ENCODE assay signal across 17 cellular contexts in the genomic region with DNA sequence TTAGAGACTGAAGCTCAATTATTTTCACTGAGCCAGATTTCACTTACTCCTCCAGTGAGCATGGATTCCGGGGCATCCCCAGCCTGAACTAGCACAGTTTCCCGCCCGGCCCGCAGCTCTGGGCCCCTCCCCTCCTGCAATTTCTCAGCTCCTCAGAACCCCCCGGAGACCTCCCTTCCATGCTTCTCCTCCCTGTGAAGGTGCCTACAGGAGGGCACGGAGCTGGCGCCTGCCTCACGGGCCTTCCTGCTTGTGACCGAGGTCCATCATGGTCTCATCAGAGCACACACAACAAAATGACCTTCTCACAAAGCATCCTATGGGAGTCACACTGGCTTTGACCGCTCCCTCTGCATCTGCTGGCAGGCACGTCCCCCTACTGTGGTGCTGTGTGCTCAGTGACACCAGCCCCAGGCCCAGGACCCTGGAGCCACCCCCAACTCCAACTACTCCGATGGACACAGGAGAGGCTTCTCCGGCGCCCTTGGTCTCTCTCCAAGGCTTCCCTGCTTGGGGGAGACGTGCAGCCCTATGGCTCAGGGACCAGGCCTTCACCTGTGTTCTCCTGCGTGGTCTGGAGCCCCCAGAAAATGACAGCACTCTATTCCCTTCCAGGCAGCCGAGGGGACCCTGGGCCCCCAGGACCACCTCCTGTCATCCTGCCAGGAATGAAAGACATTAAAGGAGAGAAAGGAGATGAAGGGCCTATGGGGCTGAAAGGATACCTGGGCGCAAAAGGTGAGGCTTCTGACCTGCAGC.
DNase-seq lines count a peak whose midpoint lies in the region; ATAC-seq and TF ChIP-seq lines count a peak whose summit lies in the region.
"Had no signal": no experiment of that assay in that cellular context is flagged by ENCODE, and none has a peak within 500 bp of the region (broad histone marks: within the 10 kb centered on the region; RNA-seq: fewer than 3 reads in every experiment).

No MANE protein-coding gene starts in this region.

- H3K4me3 ChIP-seq in hepatocyte (no peak overlapping the region), neural progenitor cell (no peak overlapping the region), PC-9 (no peak overlapping the region), suprapubic skin (no peak overlapping the region)
- H3K4me3 ChIP-seq: BLaER1 had no signal

- no peak overlapping the region for H3K4me3 Mint-ChIP-seq in stimulated activated naive CD8-positive, alpha-beta T cell treated with anti-CD3 and anti-CD28 coated beads, Interleukin-15, amount 100 ng/mL, for 72 hours
- no peak overlapping the region for H3K4me3 Mint-ChIP-seq in neural progenitor cell
- H3K4me3 Mint-ChIP-seq: CD8-positive, alpha-beta memory T cell had no signal

- TF ChIP-seq CTCF in hepatocyte (IDR thresholded peaks at IDR 0.05; ENCODE audit: poor library complexity) (no peak), neural progenitor cell (IDR thresholded peaks at IDR 0.05) (no peak), PC-9 (conservative IDR thresholded peaks at IDR 0.05) (no peak), suprapubic skin (IDR thresholded peaks at IDR 0.05) (no peak)

- no peaks in the 10 kb centered on the region for H3K27me3 ChIP-seq in hepatocyte
- H3K27me3 ChIP-seq in neural progenitor cell: no peaks in the 10 kb centered on the region
- peaks cover 25% of the 10 kb centered on the region for H3K27me3 ChIP-seq in PC-9 (ENCODE audit: insufficient read depth, low read depth)
- no peaks in the 10 kb centered on the region for H3K27me3 ChIP-seq in suprapubic skin
- H3K27me3 ChIP-seq: BLaER1 had no signal

- H3K9ac ChIP-seq in neural progenitor cell: no peak overlapping the region
- H3K9ac ChIP-seq: BLaER1 had no signal

- POLR2A ChIA-PET in PC-9 (lab: Charles Lee; ENCODE audit: unreplicated experiment): no interaction called here

- intact Hi-C loops in PC-9 (cut with micrococcal nuclease; ENCODE audit: unreplicated experiment): no loop called here

- H3K9me3 Mint-ChIP-seq in stimulated activated naive CD8-positive, alpha-beta T cell treated with anti-CD3 and anti-CD28 coated beads, Interleukin-15, amount 100 ng/mL, for 72 hours: no peaks in the 10 kb centered on the region
- H3K9me3 Mint-ChIP-seq in neural progenitor cell: no peaks in the 10 kb centered on the region
- H3K9me3 Mint-ChIP-seq: CD8-positive, alpha-beta memory T cell had no signal

- H4K20me1 ChIP-seq in hepatocyte (ENCODE audit: insufficient read depth, poor library complexity, severe bottlenecking) (no peaks in the 10 kb centered on the region), neural progenitor cell (ENCODE audit: low read depth) (peaks cover 29% of the 10 kb centered on the region), PC-9 (ENCODE audit: insufficient read depth) (no peaks in the 10 kb centered on the region)
- H4K20me1 ChIP-seq: BLaER1 had no signal

- peaks cover 18% of the 10 kb centered on the region for H3K27me3 Mint-ChIP-seq in stimulated activated naive CD8-positive, alpha-beta T cell treated with anti-CD3 and anti-CD28 coated beads, Interleukin-15, amount 100 ng/mL, for 72 hours
- H3K27me3 Mint-ChIP-seq in neural progenitor cell (ENCODE audit: insufficient read depth, low read depth): peaks cover 5% of the 10 kb centered on the region

- no peaks in the 10 kb centered on the region for H3K4me1 Mint-ChIP-seq in stimulated activated naive CD8-positive, alpha-beta T cell treated with anti-CD3 and anti-CD28 coated beads, Interleukin-15, amount 100 ng/mL, for 72 hours
- peaks cover 14% of the 10 kb centered on the region for H3K4me1 Mint-ChIP-seq in neural progenitor cell
- H3K4me1 Mint-ChIP-seq: CD8-positive, alpha-beta memory T cell had no signal

- DNase-seq in stimulated activated naive CD8-positive, alpha-beta T cell treated with anti-CD3 and anti-CD28 coated beads, Interleukin-15, amount 100 ng/mL, for 72 hours: no peak
- no peak for DNase-seq in stimulated activated naive CD8-positive, alpha-beta T cell treated with anti-CD3 and anti-CD28 coated beads, Interleukin-15, Interleukin-2, amounts not matched to agents 100 U/mL and 50 U/mL, for 24 hours
- no peak for DNase-seq in hepatocyte (ENCODE audit: low spot score)
- DNase-seq in neural progenitor cell (ENCODE audit: low spot score): no peak
- no peak for DNase-seq in stimulated activated CD4-positive, alpha-beta T cell treated with anti-CD3 and anti-CD28 coated beads, Interleukin-4, amount 100 ng/mL, for 1 hour
- no peak for DNase-seq in PC-9
- DNase-seq in suprapubic skin (ENCODE audit: low spot score in 2 of 2): no peak
- DNase-seq in activated gamma-delta T cell (lab: John Stamatoyannopoulos, UW): no peak
- DNase-seq: CD8-positive, alpha-beta memory T cell; KBM-7; NCI-H1092; NCI-H1694; NCI-H2107; NCI-H69; PC-3 had no signal

- H2AFZ ChIP-seq in hepatocyte (no peak overlapping the region), neural progenitor cell (replicated peaks) (no peak overlapping the region), PC-9 (no peak overlapping the region)

- H3K9me3 ChIP-seq in hepatocyte (ENCODE audit: low read depth) (no peaks in the 10 kb centered on the region), neural progenitor cell (ENCODE audit: low read depth) (no peaks in the 10 kb centered on the region), PC-9 (ENCODE audit: insufficient read depth, low read depth) (no peaks in the 10 kb centered on the region), suprapubic skin (no peaks in the 10 kb centered on the region)
- H3K9me3 ChIP-seq: BLaER1 had no signal

- H3K27ac Mint-ChIP-seq in stimulated activated naive CD8-positive, alpha-beta T cell treated with anti-CD3 and anti-CD28 coated beads, Interleukin-15, amount 100 ng/mL, for 72 hours: no peak overlapping the region
- H3K27ac Mint-ChIP-seq in neural progenitor cell: peak overlapping the region; percentile 91
- H3K27ac Mint-ChIP-seq: CD8-positive, alpha-beta memory T cell had no signal

- H3K36me3 Mint-ChIP-seq in neural progenitor cell: peaks cover 16% of the 10 kb centered on the region
- H3K36me3 Mint-ChIP-seq: CD8-positive, alpha-beta memory T cell had no signal

- no TSS peak for BruUV-seq in PC-9 (replicated peaks; lab: Mats Ljungman, UMichigan)

- H3K9me2 ChIP-seq in hepatocyte (replicated peaks; ENCODE audit: insufficient read depth) (no peaks in the 10 kb centered on the region), PC-9 (ENCODE audit: insufficient read depth) (no peaks in the 10 kb centered on the region)

- no peak for TF ChIP-seq POLR2A in suprapubic skin (IDR thresholded peaks at IDR 0.05)

- H3K4me2 ChIP-seq in hepatocyte (no peak overlapping the region), neural progenitor cell (no peak overlapping the region), PC-9 (no peak overlapping the region)
- H3K4me2 ChIP-seq: BLaER1 had no signal

- H3K27ac ChIP-seq in hepatocyte (peak overlapping the region; percentile 60), neural progenitor cell (no peak overlapping the region), PC-9 (no peak overlapping the region), suprapubic skin (no peak overlapping the region)
- H3K27ac ChIP-seq: 22Rv1, BLaER1 had no signal

- H3F3A ChIP-seq in neural progenitor cell (ENCODE audit: low read depth): peaks cover 19% of the 10 kb centered on the region
- H3F3A ChIP-seq in PC-9 (ENCODE audit: insufficient read depth, low read depth): no peaks in the 10 kb centered on the region

- no peak for TF ChIP-seq EP300 in suprapubic skin (IDR thresholded peaks at IDR 0.05)

- CTCF ChIA-PET in PC-9 (lab: Charles Lee): no interaction called here

- no peaks in the 10 kb centered on the region for H3K4me1 ChIP-seq in hepatocyte (ENCODE audit: insufficient read depth)
- peaks cover 18% of the 10 kb centered on the region for H3K4me1 ChIP-seq in neural progenitor cell
- no peaks in the 10 kb centered on the region for H3K4me1 ChIP-seq in PC-9 (replicated peaks; ENCODE audit: insufficient read depth)
- no peaks in the 10 kb centered on the region for H3K4me1 ChIP-seq in suprapubic skin

- peak; percentile 26 for ATAC-seq in stimulated activated naive CD8-positive, alpha-beta T cell treated with anti-CD3 and anti-CD28 coated beads, Interleukin-15, amount 100 ng/mL, for 72 hours
- no peak for ATAC-seq in stimulated activated naive CD8-positive, alpha-beta T cell treated with anti-CD3 and anti-CD28 coated beads, Interleukin-15, Interleukin-2, amounts not matched to agents 100 U/mL and 50 U/mL, for 24 hours
- ATAC-seq: PC-3 had no signal

- no peaks in the 10 kb centered on the region for H3K36me3 ChIP-seq in hepatocyte (replicated peaks; ENCODE audit: insufficient read depth, low read depth)
- no peaks in the 10 kb centered on the region for H3K36me3 ChIP-seq in neural progenitor cell
- no peaks in the 10 kb centered on the region for H3K36me3 ChIP-seq in PC-9 (ENCODE audit: low read depth)
- peaks cover 26% of the 10 kb centered on the region for H3K36me3 ChIP-seq in suprapubic skin
- H3K36me3 ChIP-seq: BLaER1 had no signal

- no peaks in the 10 kb centered on the region for H3K79me2 ChIP-seq in hepatocyte
- H3K79me2 ChIP-seq in neural progenitor cell (ENCODE audit: low read depth): no peaks in the 10 kb centered on the region
- H3K79me2 ChIP-seq in PC-9 (ENCODE audit: low read depth): no peaks in the 10 kb centered on the region

- WGBS in hepatocyte (ENCODE audit: low lambda C conversion rate, missing lambda C conversion rate): 91% methylated on average over 18 of the region's 18 CpGs
- 88% methylated on average over 16 of the region's 18 CpGs for WGBS in suprapubic skin
